In genomic region chr13:51957377-51958216, GRCh38 we compare ENCODE assay signal across 14 cellular contexts. TPM values are rescaled to one million over a fixed set of nuclear protein-coding genes. Genes with fewer than 3 reads are reported as not detected.
A peak's percentile ranks its signal among the peaks of the same experiment; 100 is the strongest.
DNase-seq lines count a peak whose midpoint lies in the region; ATAC-seq and TF ChIP-seq lines count a peak whose summit lies in the region.
"Had no signal": no experiment of that assay in that cellular context is flagged by ENCODE, and none has a peak within 500 bp of the region (broad histone marks: within the 10 kb centered on the region; RNA-seq: fewer than 3 reads in every experiment).

No MANE protein-coding gene starts in this region.

- no peaks in the 10 kb centered on the region for H3K27me3 ChIP-seq in psoas muscle (ENCODE audit: insufficient read depth in 3 of 3, low read length in 2 of 3)

- no peak overlapping the region for H3K27ac Mint-ChIP-seq in activated naive CD4-positive, alpha-beta T cell treated with anti-CD3 and anti-CD28 coated beads for 36 hours
- H3K27ac Mint-ChIP-seq: activated naive CD8-positive, alpha-beta T cell; CD14-positive monocyte had no signal

- H3K4me3 Mint-ChIP-seq in activated naive CD4-positive, alpha-beta T cell treated with anti-CD3 and anti-CD28 coated beads for 36 hours = no peak overlapping the region
- H3K4me3 Mint-ChIP-seq: activated naive CD8-positive, alpha-beta T cell; CD14-positive monocyte; neural crest cell had no signal

- no peaks in the 10 kb centered on the region for H3K9me3 Mint-ChIP-seq in activated naive CD4-positive, alpha-beta T cell treated with anti-CD3 and anti-CD28 coated beads for 36 hours
- H3K9me3 Mint-ChIP-seq: CD14-positive monocyte, neural crest cell had no signal

- H3K36me3 Mint-ChIP-seq in activated naive CD4-positive, alpha-beta T cell treated with anti-CD3 and anti-CD28 coated beads for 36 hours (ENCODE audit: low read depth) = no peaks in the 10 kb centered on the region
- H3K36me3 Mint-ChIP-seq: activated naive CD8-positive, alpha-beta T cell; CD14-positive monocyte had no signal

- ATAC-seq in GM19468 (IDR thresholded peaks at IDR 0.05; ENCODE audit: extremely low read depth, unreplicated experiment) = peak; percentile 23
- ATAC-seq in psoas muscle = no peak

- intact Hi-C loops in psoas muscle (cut with DNase I) = no loop called here
- intact Hi-C loops in activated naive CD4-positive, alpha-beta T cell treated with anti-CD3 and anti-CD28 coated beads for 36 hours (cut with micrococcal nuclease) = no loop called here

- H3K27ac ChIP-seq in psoas muscle = no peak overlapping the region

- DNase-seq in GM12864 (ENCODE audit: low read depth) (peak; percentile 55), NCI-H69 (lab: John Stamatoyannopoulos, UW) (peak; percentile 83), middle frontal gyrus (ENCODE audit: extremely low spot score, low spot score) (peak; percentile 10), psoas muscle (no peak), KBM-7 (no peak), NCI-H2029 treated with DMSO at 0.1 percent for 48 hours (lab: John Stamatoyannopoulos, UW) (no peak)
- DNase-seq in activated naive CD4-positive, alpha-beta T cell treated with anti-CD3 and anti-CD28 coated beads for 36 hours = no peak
- DNase-seq: MM.1S, SIG-M5 had no signal

- no peaks in the 10 kb centered on the region for H3K4me1 ChIP-seq in psoas muscle

- no peaks in the 10 kb centered on the region for H3K36me3 ChIP-seq in psoas muscle (ENCODE audit: insufficient read depth in 1 of 2, low read depth in 1 of 2)

- H3K9me3 ChIP-seq in psoas muscle = no peaks in the 10 kb centered on the region

- H3K27me3 Mint-ChIP-seq in activated naive CD4-positive, alpha-beta T cell treated with anti-CD3 and anti-CD28 coated beads for 36 hours (ENCODE audit: low read depth) = no peaks in the 10 kb centered on the region
- H3K27me3 Mint-ChIP-seq: activated naive CD8-positive, alpha-beta T cell had no signal

- in situ Hi-C loops in KBM-7 (cut with MboI; ENCODE audit: low pct_unique_long_range_greater_than_20kb, low sequenced_read_pairs) = no loop called here

- peaks cover 25% of the 10 kb centered on the region for H3K4me1 Mint-ChIP-seq in activated naive CD4-positive, alpha-beta T cell treated with anti-CD3 and anti-CD28 coated beads for 36 hours (ENCODE audit: low read depth)

- TF ChIP-seq CTCF in GM12864 (IDR thresholded peaks at IDR 0.05; ENCODE audit: low read depth, low read length, missing control alignments) (no peak), psoas muscle (IDR thresholded peaks at IDR 0.05) (no peak)

- H3K4me3 ChIP-seq in GM12864 (ENCODE audit: low read depth, low read length) (no peak overlapping the region), psoas muscle (no peak overlapping the region)
- H3K4me3 ChIP-seq: smooth muscle cell had no signal

- 75 to 87% (median 78%) methylated on average over 9 of the region's 9 CpGs for WGBS in psoas muscle, 3 donors

- CTCF ChIA-PET in activated naive CD4-positive, alpha-beta T cell treated with anti-CD3 and anti-CD28 coated beads for 36 hours (lab: Charles Lee) = no interaction called here

RNA-seq across cellular contexts. Expression of gene ATP7B, which starts 53.7 kb away (rescaled TPM):
- total RNA-seq in psoas muscle = 1 to 10 TPM; 1.3 to 3.5 (median 2.1) TPM
- polyA plus RNA-seq in psoas muscle = 1 to 10 TPM in 1 of 3 donors, under 1 TPM in 2; 0.72 to 1.1 (median 0.90) TPM
- total RNA-seq in activated naive CD4-positive, alpha-beta T cell treated with anti-CD3 and anti-CD28 coated beads for 36 hours = under 1 TPM; 0.69 to 0.74 TPM

RNA-seq across cellular contexts. Expression of gene ALG11, which starts 54.6 kb away (rescaled TPM):
- total RNA-seq in psoas muscle = 10 to 100 TPM; 11.4 to 17.9 (median 16.0) TPM
- 10 to 100 TPM in 1 of 3 donors, 1 to 10 TPM in 2; 2.6 to 17.0 (median 4.2) TPM for polyA plus RNA-seq in psoas muscle
- total RNA-seq in activated naive CD4-positive, alpha-beta T cell treated with anti-CD3 and anti-CD28 coated beads for 36 hours = 10 to 100 TPM; 12.6 to 15.6 TPM

Comparison
In these comparisons a context has a peak if more than half of its experiments do, and no peak if none do; other contexts are left out.
1. DNase-seq: peak in GM12864 (single experiment), NCI-H69 (single experiment) and middle frontal gyrus (single experiment); none in psoas muscle (0 of 2), KBM-7 (single experiment), activated naive CD4-positive, alpha-beta T cell treated with anti-CD3 and anti-CD28 coated beads for 36 hours (single experiment) and NCI-H2029 treated with DMSO at 0.1 percent for 48 hours (single experiment).